In the genomic region with DNA sequence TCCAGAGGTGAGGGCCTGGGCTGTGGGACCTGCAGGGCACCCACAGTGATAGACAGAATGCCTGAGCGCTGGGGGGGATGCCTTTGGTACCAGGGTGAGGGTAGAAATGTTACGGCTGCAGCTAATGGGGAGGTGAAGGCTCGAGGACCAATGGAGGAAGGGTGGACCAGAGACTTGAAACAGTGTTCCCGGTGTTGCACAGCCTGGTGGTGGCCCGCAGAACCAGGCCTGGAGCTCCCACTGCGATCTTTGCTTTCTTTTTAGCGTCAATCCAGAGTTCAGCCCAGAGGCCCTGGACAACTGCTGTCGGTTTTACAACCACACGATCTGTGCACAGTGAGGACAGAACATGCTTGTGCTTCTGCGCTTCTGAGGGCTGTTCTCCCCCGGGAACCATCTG, we compare ENCODE assay signal across 23 cellular contexts.
"Had no signal": no experiment of that assay in that cellular context is flagged by ENCODE, and none has a peak within 500 bp of the region (broad histone marks: within the 10 kb centered on the region; RNA-seq: fewer than 3 reads in every experiment).

No MANE protein-coding gene starts in this region.

- H3K36me3 Mint-ChIP-seq: activated naive CD4-positive, alpha-beta T cell treated with anti-CD3 and anti-CD28 coated beads, Interleukin-2, amount 10 ng/mL, durations not matched to agents 7 days and 5 days; activated naive CD8-positive, alpha-beta T cell treated with anti-CD3 and anti-CD28 coated beads for 36 hours; T-cell had no signal

- H3K36me3 ChIP-seq: brain microvascular endothelial cell, cardiac muscle cell, WERI-Rb-1 had no signal

- H3K4me1 Mint-ChIP-seq: activated CD4-positive, alpha-beta memory T cell treated with anti-CD3 and anti-CD28 coated beads, Interleukin-2, amount 10 ng/mL, durations not matched to agents 7 days and 5 days; activated CD4-positive, alpha-beta T cell treated with anti-CD3 and anti-CD28 coated beads for 36 hours; activated naive CD4-positive, alpha-beta T cell treated with anti-CD3 and anti-CD28 coated beads, Interleukin-2, amount 10 ng/mL, durations not matched to agents 7 days and 5 days; activated naive CD8-positive, alpha-beta T cell treated with anti-CD3 and anti-CD28 coated beads for 36 hours; activated T-helper 17 cell treated with anti-CD3 and anti-CD28 coated beads, Interleukin-2, amount 50 U/mL, for 72 hours; T-cell had no signal

- H3K27me3 Mint-ChIP-seq: activated CD4-positive, alpha-beta T cell treated with anti-CD3 and anti-CD28 coated beads for 36 hours; activated naive CD8-positive, alpha-beta T cell treated with anti-CD3 and anti-CD28 coated beads for 36 hours; T-cell had no signal

- H3K9me3 Mint-ChIP-seq: activated CD4-positive, alpha-beta memory T cell treated with anti-CD3 and anti-CD28 coated beads, Interleukin-2, amount 10 ng/mL, durations not matched to agents 7 days and 5 days; activated naive CD4-positive, alpha-beta T cell treated with anti-CD3 and anti-CD28 coated beads, Interleukin-2, amount 10 ng/mL, durations not matched to agents 7 days and 5 days; activated naive CD8-positive, alpha-beta T cell treated with anti-CD3 and anti-CD28 coated beads for 36 hours; activated T-helper 17 cell treated with anti-CD3 and anti-CD28 coated beads, Interleukin-2, amount 50 U/mL, for 72 hours; T-cell had no signal

- ATAC-seq: activated CD4-positive, alpha-beta T cell treated with anti-CD3 and anti-CD28 coated beads for 36 hours; activated T-helper 17 cell treated with anti-CD3 and anti-CD28 coated beads, Interleukin-2, amount 50 U/mL, for 72 hours had no signal

- H3K4me3 ChIP-seq: cardiac muscle cell had no signal

- H3K27me3 ChIP-seq: brain microvascular endothelial cell, cardiac muscle cell had no signal

- DNase-seq: activated CD4-positive, alpha-beta memory T cell treated with anti-CD3 and anti-CD28 coated beads, Interleukin-2, amount 10 ng/mL, durations not matched to agents 7 days and 5 days; activated CD4-positive, alpha-beta T cell treated with anti-CD3 and anti-CD28 coated beads for 36 hours; activated CD4-positive, alpha-beta T cell treated with anti-CD3 and anti-CD28 coated beads, Interleukin-2, amount 50 U/mL, for 1 hour; activated gamma-delta T cell treated with Interleukin-2 at 50 U/mL for 16 hours; activated naive CD4-positive, alpha-beta T cell treated with anti-CD3 and anti-CD28 coated beads, Interleukin-2, amount 10 ng/mL, durations not matched to agents 7 days and 5 days; activated naive CD8-positive, alpha-beta T cell treated with anti-CD3 and anti-CD28 coated beads for 36 hours; activated T-cell treated with anti-CD3 and anti-CD28 coated beads for 4 hours; activated T-cell treated with anti-CD3 and anti-CD28 coated beads, Interleukin-2, amount 50 U/mL, for 48 hours; brain microvascular endothelial cell; Kasumi-1; KBM-7; NCI-H146; NCI-H187 treated with DMSO at 0.1 percent for 48 hours; NCI-H2171; NCI-H226; NCI-H69; SIG-M5; T-cell; T-helper 2 cell; T1000; WERI-Rb-1 had no signal

- H3K27ac Mint-ChIP-seq: activated CD4-positive, alpha-beta memory T cell treated with anti-CD3 and anti-CD28 coated beads, Interleukin-2, amount 10 ng/mL, durations not matched to agents 7 days and 5 days; activated CD4-positive, alpha-beta T cell treated with anti-CD3 and anti-CD28 coated beads for 36 hours; activated naive CD4-positive, alpha-beta T cell treated with anti-CD3 and anti-CD28 coated beads, Interleukin-2, amount 10 ng/mL, durations not matched to agents 7 days and 5 days; activated naive CD8-positive, alpha-beta T cell treated with anti-CD3 and anti-CD28 coated beads for 36 hours; activated T-helper 17 cell treated with anti-CD3 and anti-CD28 coated beads, Interleukin-2, amount 50 U/mL, for 72 hours; T-cell had no signal

- H3K4me3 Mint-ChIP-seq: activated CD4-positive, alpha-beta memory T cell treated with anti-CD3 and anti-CD28 coated beads, Interleukin-2, amount 10 ng/mL, durations not matched to agents 7 days and 5 days; activated CD4-positive, alpha-beta T cell treated with anti-CD3 and anti-CD28 coated beads for 36 hours; activated naive CD4-positive, alpha-beta T cell treated with anti-CD3 and anti-CD28 coated beads, Interleukin-2, amount 10 ng/mL, durations not matched to agents 7 days and 5 days; activated naive CD8-positive, alpha-beta T cell treated with anti-CD3 and anti-CD28 coated beads for 36 hours; activated T-helper 17 cell treated with anti-CD3 and anti-CD28 coated beads, Interleukin-2, amount 50 U/mL, for 72 hours; T-cell had no signal

- H3K27ac ChIP-seq: brain microvascular endothelial cell, cardiac muscle cell, WERI-Rb-1 had no signal
